Comparison of ENCODE assay signal across 1 cellular context in the genomic region with DNA sequence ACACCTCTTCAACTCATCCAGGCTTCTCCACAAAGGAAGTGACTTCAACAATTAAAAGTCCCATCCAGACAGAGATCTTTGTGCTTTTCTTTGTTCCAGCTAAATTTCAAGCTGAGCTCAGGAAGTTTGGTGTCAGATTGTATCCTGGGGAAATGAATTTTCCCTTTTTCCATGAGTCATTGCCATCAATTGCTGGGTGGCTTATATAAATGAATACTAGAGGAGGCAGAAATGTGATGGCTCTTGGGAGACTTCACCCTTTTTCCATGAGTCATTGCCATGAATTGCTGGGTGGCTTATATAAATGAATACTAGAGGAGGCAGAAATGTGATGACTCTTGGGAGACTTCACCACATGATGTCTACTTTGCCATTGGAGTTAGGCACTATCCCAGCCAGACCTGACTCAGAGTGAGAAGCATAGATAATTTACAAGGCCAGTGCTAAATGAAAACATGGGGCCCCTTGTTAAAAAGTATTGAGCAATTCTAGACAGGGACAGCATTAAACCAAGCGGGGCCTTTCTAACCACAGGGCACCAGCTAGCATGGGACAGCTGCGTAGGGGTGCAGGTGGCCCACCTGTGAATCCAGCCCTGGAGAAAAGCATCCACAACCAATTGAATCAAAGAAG.
TF ChIP-seq lines count a peak whose summit lies in the region.

No MANE protein-coding gene starts in this region.

TF ChIP-seq in IMR-90, 13 proteins besides CTCF, POLR2A, EP300 and RAD21:
- TF ChIP-seq CEBPB (IDR thresholded peaks at IDR 0.05; ENCODE audit: low read depth, low read length) (peak; percentile 40; the same call in 1 of the 2 replicates), MAZ (IDR thresholded peaks at IDR 0.05; ENCODE audit: borderline replicate concordance, low read depth, low read length) (no peak)
- TF ChIP-seq, protein P1, sequence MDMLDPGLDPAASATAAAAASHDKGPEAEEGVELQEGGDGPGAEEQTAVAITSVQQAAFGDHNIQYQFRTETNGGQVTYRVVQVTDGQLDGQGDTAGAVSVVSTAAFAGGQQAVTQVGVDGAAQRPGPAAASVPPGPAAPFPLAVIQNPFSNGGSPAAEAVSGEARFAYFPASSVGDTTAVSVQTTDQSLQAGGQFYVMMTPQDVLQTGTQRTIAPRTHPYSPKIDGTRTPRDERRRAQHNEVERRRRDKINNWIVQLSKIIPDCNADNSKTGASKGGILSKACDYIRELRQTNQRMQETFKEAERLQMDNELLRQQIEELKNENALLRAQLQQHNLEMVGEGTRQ (IDR thresholded peaks at IDR 0.05; ENCODE audit: low read depth, low read length), result peak; percentile 14; the same call in 1 of the 2 replicates
TF ChIP-seq in IMR-90: peak in this region for 2.
